ENCODE assay signal across 8 cellular contexts in the genomic region with DNA sequence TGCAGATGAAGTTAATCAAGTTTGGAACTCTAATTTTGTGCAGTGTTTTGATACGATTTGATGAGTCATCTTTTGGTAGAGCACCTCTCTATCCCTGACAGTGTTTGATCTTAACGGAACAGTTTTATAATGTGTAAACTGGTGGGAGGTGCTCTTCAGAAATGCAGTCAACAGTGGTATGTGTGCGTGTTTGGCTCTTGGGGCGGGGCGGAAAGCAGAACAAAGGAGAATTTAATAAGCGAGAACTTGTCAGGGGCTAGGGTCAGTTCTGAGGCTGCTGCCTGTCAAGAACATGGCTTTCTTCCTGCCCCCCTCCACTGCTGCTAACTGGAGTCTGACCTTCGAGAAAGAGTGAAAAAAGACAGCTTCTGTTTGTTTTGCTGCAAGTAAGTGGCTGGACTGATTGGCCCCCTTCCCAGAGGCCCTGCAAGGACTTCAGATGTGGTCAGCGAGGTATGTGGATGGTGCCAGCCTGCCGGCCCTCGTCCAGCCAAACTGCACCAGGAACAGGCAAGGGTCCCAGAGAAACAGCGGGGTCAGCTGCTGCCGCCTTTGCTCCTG.
DNase-seq lines count a peak whose midpoint lies in the region; ATAC-seq lines count a peak whose summit lies in the region.

No MANE protein-coding gene starts in this region.

- ATAC-seq in GM18867 (IDR thresholded peaks at IDR 0.05; ENCODE audit: unreplicated experiment) = no peak

- peak; percentile 74 for DNase-seq in HK-2 (ENCODE audit: unreplicated experiment)
- peak; percentile 38 to 58 for DNase-seq in activated CD4-positive, alpha-beta T cell treated with anti-CD3 and anti-CD28 coated beads, Interleukin-2, amount 50 U/mL, for 24 hours (ENCODE audit: low read depth in 1 of 2, low spot score in 1 of 2)
- peak; percentile 69 for DNase-seq in dedifferentiated amniotic fluid mesenchymal stem cell (ENCODE audit: extremely low spot score)
- peak; percentile 48 for DNase-seq in midbrain (lab: John Stamatoyannopoulos, UW)
- peak; percentile 14 to 41 for DNase-seq in stimulated activated CD8-positive, alpha-beta memory T cell treated with anti-CD3 and anti-CD28 coated beads, Interleukin-4, amount 100 ng/mL, for 4 hours (ENCODE audit: low read depth in 2 of 2, low spot score in 1 of 2)
- no peak for DNase-seq in iPS-NIHi11 (ENCODE audit: low spot score)
- no peak for DNase-seq in NCI-H187 (lab: John Stamatoyannopoulos, UW)

Comparison
In these comparisons a context has a peak if more than half of its experiments do, and no peak if none do; other contexts are left out.
1. DNase-seq: peak in HK-2 (single experiment), activated CD4-positive, alpha-beta T cell treated with anti-CD3 and anti-CD28 coated beads, Interleukin-2, amount 50 U/mL, for 24 hours (2 of 2), dedifferentiated amniotic fluid mesenchymal stem cell (single experiment), midbrain (single experiment) and stimulated activated CD8-positive, alpha-beta memory T cell treated with anti-CD3 and anti-CD28 coated beads, Interleukin-4, amount 100 ng/mL, for 4 hours (2 of 2); none in iPS-NIHi11 (single experiment) and NCI-H187 (0 of 2).